ENCODE assay signal across 24 cellular contexts in genomic region chr10:94049911-94050310, GRCh38.
"Had no signal": no experiment of that assay in that cellular context is flagged by ENCODE, and none has a peak within 500 bp of the region (broad histone marks: within the 10 kb centered on the region; RNA-seq: fewer than 3 reads in every experiment).

No MANE protein-coding gene starts in this region.

- ATAC-seq: activated naive CD4-positive, alpha-beta T cell treated with anti-CD3 and anti-CD28 coated beads, Interleukin-2, amount 50 U/mL, for 72 hours; activated T-cell treated with anti-CD3 and anti-CD28 coated beads, Interleukin-2, amount 50 U/mL, for 72 hours; effector memory CD8-positive, alpha-beta T cell; gastroesophageal sphincter; left lobe of liver; sciatic nerve; stimulated activated memory B cell treated with anti-CD40 and anti-IgM and Interleukin-4, amounts not matched to agents 10 μg/mL and 1 μg/mL and 100 μg/mL, for 72 hours had no signal

- H3K36me3 ChIP-seq: cardiac muscle cell, gastroesophageal sphincter, stomach, tibial nerve had no signal

- H3K4me3 Mint-ChIP-seq: activated T-cell treated with anti-CD3 and anti-CD28 coated beads, Interleukin-2, amount 50 U/mL, for 72 hours; effector memory CD8-positive, alpha-beta T cell; immature natural killer cell; nephron; stimulated activated memory B cell treated with anti-CD40 and anti-IgM and Interleukin-4, amounts not matched to agents 10 μg/mL and 1 μg/mL and 100 μg/mL, for 72 hours had no signal

- H3K27ac Mint-ChIP-seq: activated naive CD4-positive, alpha-beta T cell treated with anti-CD3 and anti-CD28 coated beads, Interleukin-2, amount 50 U/mL, for 72 hours; activated T-cell treated with anti-CD3 and anti-CD28 coated beads, Interleukin-2, amount 50 U/mL, for 72 hours; effector memory CD8-positive, alpha-beta T cell; immature natural killer cell; nephron; stimulated activated memory B cell treated with anti-CD40 and anti-IgM and Interleukin-4, amounts not matched to agents 10 μg/mL and 1 μg/mL and 100 μg/mL, for 72 hours had no signal

- H3K27ac ChIP-seq: cardiac muscle cell, gastroesophageal sphincter, stomach, tibial nerve, VCaP had no signal

- H3K9me3 ChIP-seq: gastroesophageal sphincter, stomach, tibial nerve had no signal

- H3K4me2 ChIP-seq: smooth muscle cell had no signal

- H3K9me3 Mint-ChIP-seq: activated naive CD4-positive, alpha-beta T cell treated with anti-CD3 and anti-CD28 coated beads, Interleukin-2, amount 50 U/mL, for 72 hours; activated T-cell treated with anti-CD3 and anti-CD28 coated beads, Interleukin-2, amount 50 U/mL, for 72 hours; immature natural killer cell; nephron had no signal

- H3K4me1 Mint-ChIP-seq: immature natural killer cell; stimulated activated memory B cell treated with anti-CD40 and anti-IgM and Interleukin-4, amounts not matched to agents 10 μg/mL and 1 μg/mL and 100 μg/mL, for 72 hours had no signal

- H3K4me3 ChIP-seq: cardiac muscle cell, gastroesophageal sphincter, lung, smooth muscle cell, stomach, tibial nerve had no signal

- DNase-seq: activated CD4-positive, alpha-beta T cell treated with anti-CD3 and anti-CD28 coated beads for 4 hours; activated CD4-positive, alpha-beta T cell treated with anti-CD3 and anti-CD28 coated beads, Interleukin-2, amount 50 U/mL, for 4 hours; activated naive CD4-positive, alpha-beta T cell; activated T-cell treated with anti-CD3 and anti-CD28 coated beads for 4 hours; activated T-cell treated with anti-CD3 and anti-CD28 coated beads, Interleukin-2, amount 50 U/mL, for 72 hours; cortex of kidney; effector memory CD8-positive, alpha-beta T cell; hypothalamus; immature natural killer cell; stimulated activated CD4-positive, alpha-beta T cell treated with anti-CD3 and anti-CD28 coated beads, Interleukin-1b, Interleukin-23, amount 100 ng/mL, for 48 hours; stimulated activated CD4-positive, alpha-beta T cell treated with anti-CD3 and anti-CD28 coated beads, Interleukin-4, amount 100 ng/mL, for 4 hours; stimulated activated CD8-positive, alpha-beta memory T cell treated with anti-CD3 and anti-CD28 coated beads, Interleukin-4, amount 100 ng/mL, for 48 hours; stomach had no signal

- H3K36me3 Mint-ChIP-seq: activated naive CD4-positive, alpha-beta T cell treated with anti-CD3 and anti-CD28 coated beads, Interleukin-2, amount 50 U/mL, for 72 hours; immature natural killer cell; stimulated activated memory B cell treated with anti-CD40 and anti-IgM and Interleukin-4, amounts not matched to agents 10 μg/mL and 1 μg/mL and 100 μg/mL, for 72 hours had no signal

- H3K27me3 ChIP-seq: cardiac muscle cell, gastroesophageal sphincter, stomach, tibial nerve had no signal
